Comparison of ENCODE assay signal across 8 cellular contexts in the genomic region with DNA sequence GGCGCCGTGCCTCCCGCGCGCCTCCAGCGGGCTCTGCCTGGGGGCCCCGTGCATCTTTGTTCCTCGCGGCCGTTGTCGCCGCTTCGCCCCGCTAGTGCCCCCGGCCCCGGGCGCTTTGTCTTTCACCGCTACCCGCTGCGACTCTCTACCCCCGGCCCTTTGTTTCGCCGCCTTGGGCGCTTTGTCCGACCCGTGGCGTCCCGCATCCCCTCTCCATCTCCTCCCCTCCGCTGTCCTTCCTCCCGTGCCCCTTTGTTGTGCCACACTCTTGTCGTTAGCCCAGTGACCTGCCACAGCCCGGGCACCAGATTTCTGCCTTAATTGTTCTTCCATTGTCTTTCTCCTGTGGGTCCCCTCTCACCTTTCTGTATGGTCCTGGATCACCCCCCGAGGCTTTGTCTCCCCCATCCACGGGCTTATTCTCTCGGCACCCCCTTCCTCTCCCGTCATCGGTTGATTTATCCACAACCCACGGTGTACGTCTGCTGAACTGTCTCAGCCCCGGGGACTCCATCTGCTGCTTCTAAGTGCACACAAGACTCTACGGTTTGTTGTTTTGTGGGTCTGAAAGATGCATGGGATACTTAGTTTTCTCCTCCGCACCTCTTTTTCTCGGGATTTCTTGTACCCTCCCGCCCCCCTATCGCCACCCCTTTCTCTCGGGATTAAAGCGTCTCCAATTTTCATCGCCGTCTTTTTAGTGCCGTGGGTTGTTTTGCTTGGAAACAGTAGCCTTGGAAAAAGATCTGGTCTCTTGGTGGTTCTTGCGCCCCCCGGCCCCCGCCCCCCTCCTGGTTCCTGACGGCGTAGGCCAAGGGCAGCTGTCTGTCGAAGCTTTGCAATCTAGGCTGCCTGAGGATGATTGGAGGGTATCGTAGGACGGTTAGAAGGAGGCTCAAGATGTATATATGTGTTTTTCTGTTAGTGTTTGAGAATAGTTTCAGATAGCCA. TPM values are rescaled to one million over a fixed set of nuclear protein-coding genes. Genes with fewer than 3 reads are reported as not detected.
DNase-seq lines count a peak whose midpoint lies in the region; ATAC-seq and TF ChIP-seq lines count a peak whose summit lies in the region.

No MANE protein-coding gene starts in this region.

- no peaks in the 10 kb centered on the region for H3K27me3 Mint-ChIP-seq in activated CD4-positive, alpha-beta memory T cell treated with anti-CD3 and anti-CD28 coated beads, Interleukin-2, amount 10 ng/mL, durations not matched to agents 7 days and 5 days
- no peaks in the 10 kb centered on the region for H3K27me3 Mint-ChIP-seq in naive thymus-derived CD8-positive, alpha-beta T cell

- no peaks in the 10 kb centered on the region for H3K27me3 ChIP-seq in Loucy (ENCODE audit: insufficient read depth, low read length, poor library complexity, severe bottlenecking)
- H3K27me3 ChIP-seq in endocrine pancreas (ENCODE audit: control insufficient read depth, insufficient read depth, low read length): no peaks in the 10 kb centered on the region
- H3K27me3 ChIP-seq in thymus (ENCODE audit: control insufficient read depth, insufficient read depth): no peaks in the 10 kb centered on the region

- WGBS in thymus: 2% methylated on average over 58 of the region's 58 CpGs

- H3K9ac ChIP-seq in Loucy (ENCODE audit: low read depth, low read length, poor library complexity, severe bottlenecking) (peak overlapping the region; percentile 82), endocrine pancreas (ENCODE audit: control insufficient read depth, insufficient read depth, low read length) (peak overlapping the region; percentile 50)

- H3K4me3 Mint-ChIP-seq in activated CD4-positive, alpha-beta memory T cell treated with anti-CD3 and anti-CD28 coated beads, Interleukin-2, amount 10 ng/mL, durations not matched to agents 7 days and 5 days: peak overlapping the region; percentile 92
- H3K4me3 Mint-ChIP-seq in naive thymus-derived CD8-positive, alpha-beta T cell: peak overlapping the region; percentile 89 to 100 (median 94)

- POLR2A ChIA-PET in activated CD4-positive, alpha-beta memory T cell treated with anti-CD3 and anti-CD28 coated beads, Interleukin-2, amount 10 ng/mL, durations not matched to agents 7 days and 5 days (lab: Charles Lee): interaction anchor here (1.0 to 2.8 kb wide), 3 partner anchors 126 to 245 kb away, joined by 3 to 51 read pairs (median 13); no protein-coding TSS in a partner anchor
- POLR2A ChIA-PET in naive thymus-derived CD8-positive, alpha-beta T cell (lab: Charles Lee): no interaction called here

- H2AFZ ChIP-seq in Loucy (ENCODE audit: low read length): peak overlapping the region; percentile 28

- H3K27ac Mint-ChIP-seq in activated CD4-positive, alpha-beta memory T cell treated with anti-CD3 and anti-CD28 coated beads, Interleukin-2, amount 10 ng/mL, durations not matched to agents 7 days and 5 days: peak overlapping the region; percentile 90
- peak overlapping the region; percentile 89 to 100 (median 95) for H3K27ac Mint-ChIP-seq in naive thymus-derived CD8-positive, alpha-beta T cell

- H3K4me2 ChIP-seq in Loucy (ENCODE audit: low read depth, low read length, poor library complexity, severe bottlenecking): peak overlapping the region; percentile 93

- CTCF ChIA-PET in activated CD4-positive, alpha-beta memory T cell treated with anti-CD3 and anti-CD28 coated beads, Interleukin-2, amount 10 ng/mL, durations not matched to agents 7 days and 5 days (lab: Charles Lee): no interaction called here

- DNase-seq in Caki2 (ENCODE audit: low read depth): peak; percentile 33
- peak; percentile 37 for DNase-seq in activated CD4-positive, alpha-beta memory T cell treated with anti-CD3 and anti-CD28 coated beads, Interleukin-2, amount 10 ng/mL, durations not matched to agents 7 days and 5 days
- DNase-seq in naive thymus-derived CD8-positive, alpha-beta T cell: peak in 9 of 10 donors; percentile 7 to 67 (median 28)

- no peaks in the 10 kb centered on the region for H3K36me3 ChIP-seq in Loucy (ENCODE audit: insufficient read depth, low read length)
- H3K36me3 ChIP-seq in endocrine pancreas (ENCODE audit: control insufficient read depth, insufficient read depth, low read length): no peaks in the 10 kb centered on the region
- H3K36me3 ChIP-seq in thymus (ENCODE audit: control insufficient read depth, insufficient read depth): no peaks in the 10 kb centered on the region

- H3K27ac ChIP-seq in thymus (ENCODE audit: low read depth): peak overlapping the region; percentile 94

- in situ Hi-C loops in Caki2 (cut with HindIII; ENCODE audit: low pct_unique_long_range_greater_than_20kb, low sequenced_read_pairs): no loop called here

- peaks cover 45% of the 10 kb centered on the region for H3K4me1 Mint-ChIP-seq in activated CD4-positive, alpha-beta memory T cell treated with anti-CD3 and anti-CD28 coated beads, Interleukin-2, amount 10 ng/mL, durations not matched to agents 7 days and 5 days
- peaks cover 25 to 53% (median 43%) of the 10 kb centered on the region in 4 donors for H3K4me1 Mint-ChIP-seq in naive thymus-derived CD8-positive, alpha-beta T cell

- peaks cover 69% of the 10 kb centered on the region for H3K79me2 ChIP-seq in Loucy (ENCODE audit: insufficient read depth, low read length)

- no peaks in the 10 kb centered on the region for H3K9me3 ChIP-seq in Loucy (ENCODE audit: insufficient read depth, low read depth, low read length)
- H3K9me3 ChIP-seq in endocrine pancreas (ENCODE audit: control insufficient read depth, low read length): no peaks in the 10 kb centered on the region
- no peaks in the 10 kb centered on the region for H3K9me3 ChIP-seq in thymus (ENCODE audit: control insufficient read depth)

- no peak for ATAC-seq in naive thymus-derived CD8-positive, alpha-beta T cell
- ATAC-seq in GM18909 (IDR thresholded peaks at IDR 0.05; ENCODE audit: poor library complexity, unreplicated experiment) (no peak), HG02884 (IDR thresholded peaks at IDR 0.05; ENCODE audit: unreplicated experiment) (no peak)

- H3K36me3 Mint-ChIP-seq in activated CD4-positive, alpha-beta memory T cell treated with anti-CD3 and anti-CD28 coated beads, Interleukin-2, amount 10 ng/mL, durations not matched to agents 7 days and 5 days (ENCODE audit: low read depth): peaks cover 25% of the 10 kb centered on the region
- H3K36me3 Mint-ChIP-seq in naive thymus-derived CD8-positive, alpha-beta T cell: no peaks in the 10 kb centered on the region

- no peaks in the 10 kb centered on the region for H3K9me2 ChIP-seq in Loucy (replicated peaks; ENCODE audit: low read depth, low read length)

- H4K20me1 ChIP-seq in Loucy (ENCODE audit: insufficient read depth, low read length, poor library complexity, severe bottlenecking): peaks cover 54% of the 10 kb centered on the region

- H3K4me3 ChIP-seq in Loucy (ENCODE audit: low read length, poor library complexity, severe bottlenecking) (peak overlapping the region; percentile 85), endocrine pancreas (ENCODE audit: control insufficient read depth, insufficient read depth, low read length) (peak overlapping the region; percentile 60), thymus (ENCODE audit: low read length) (peak overlapping the region; percentile 91)

- no peaks in the 10 kb centered on the region for H3F3A ChIP-seq in Loucy (ENCODE audit: low read depth)

- peaks cover 15% of the 10 kb centered on the region for H3K9me3 Mint-ChIP-seq in activated CD4-positive, alpha-beta memory T cell treated with anti-CD3 and anti-CD28 coated beads, Interleukin-2, amount 10 ng/mL, durations not matched to agents 7 days and 5 days
- peaks cover 0 to 9% (median 0%) of the 10 kb centered on the region in 9 donors for H3K9me3 Mint-ChIP-seq in naive thymus-derived CD8-positive, alpha-beta T cell

- peaks cover 36% of the 10 kb centered on the region for H3K4me1 ChIP-seq in Loucy (ENCODE audit: insufficient read depth, low read length, poor library complexity, severe bottlenecking)
- H3K4me1 ChIP-seq in endocrine pancreas (ENCODE audit: control insufficient read depth, insufficient read depth, low read length): peaks cover 21% of the 10 kb centered on the region
- peaks cover 5% of the 10 kb centered on the region for H3K4me1 ChIP-seq in thymus (ENCODE audit: control insufficient read depth, insufficient read depth, low read length)

- no peak for TF ChIP-seq CTCF in Loucy (conservative IDR thresholded peaks at IDR 0.05; ENCODE audit: low read length)

RNA-seq across cellular contexts. Expression of gene RBPJ, which starts 0.8 kb away (rescaled TPM):
- 38.3 and 45.4 TPM in 2 replicates for total RNA-seq in Caki2 (2014; rRNA removed; shearing (Covaris generic); ENCODE audit: low replicate concordance)
- 100 to 1,000 TPM; 137 to 144 TPM for total RNA-seq in activated CD4-positive, alpha-beta memory T cell treated with anti-CD3 and anti-CD28 coated beads, Interleukin-2, amount 10 ng/mL, durations not matched to agents 7 days and 5 days
- total RNA-seq in naive thymus-derived CD8-positive, alpha-beta T cell: 10 to 100 TPM; 56.2 to 59.6 TPM
- 10 to 100 TPM; 49.1 to 78.4 (median 73.2) TPM for polyA plus RNA-seq in naive thymus-derived CD8-positive, alpha-beta T cell
- polyA plus RNA-seq in thymus: 46.8 TPM
